In genomic region chr10:5284311-5285057, GRCh38 we compare ENCODE assay signal across 8 cellular contexts.
DNase-seq lines count a peak whose midpoint lies in the region; ATAC-seq lines count a peak whose summit lies in the region.

No MANE protein-coding gene starts in this region.

- ATAC-seq in activated naive CD8-positive, alpha-beta T cell treated with anti-CD3 and anti-CD28 coated beads, Interleukin-2, amount 50 U/mL, for 24 hours: no peak
- peak; percentile 82 for ATAC-seq in activated T-helper 17 cell treated with anti-CD3 and anti-CD28 coated beads, Interleukin-2, amount 50 U/mL, for 72 hours (replicated peaks)
- peak; percentile 37 to 52 for ATAC-seq in naive thymus-derived CD8-positive, alpha-beta T cell
- no peak for ATAC-seq in GM21737 (IDR thresholded peaks at IDR 0.05; ENCODE audit: unreplicated experiment)

- H3K36me3 Mint-ChIP-seq in activated naive CD8-positive, alpha-beta T cell: peaks cover 2% of the 10 kb centered on the region
- H3K36me3 Mint-ChIP-seq in activated naive CD8-positive, alpha-beta T cell treated with anti-CD3 and anti-CD28 coated beads, Interleukin-2, amount 50 U/mL, for 24 hours (ENCODE audit: low read depth): no peaks in the 10 kb centered on the region
- H3K36me3 Mint-ChIP-seq in activated T-helper 17 cell treated with anti-CD3 and anti-CD28 coated beads, Interleukin-2, amount 50 U/mL, for 72 hours (ENCODE audit: low read depth): peaks cover 28% of the 10 kb centered on the region
- no peaks in the 10 kb centered on the region for H3K36me3 Mint-ChIP-seq in naive thymus-derived CD8-positive, alpha-beta T cell

- no peak for DNase-seq in activated naive CD8-positive, alpha-beta T cell treated with anti-CD3 and anti-CD28 coated beads, Interleukin-2, amount 50 U/mL, for 24 hours
- DNase-seq in HT1080 (ENCODE audit: low read depth): peak; percentile 64
- peak in 1 of 10 donors; percentile 63 for DNase-seq in naive thymus-derived CD8-positive, alpha-beta T cell
- no peak for DNase-seq in NCI-H2029 (lab: John Stamatoyannopoulos, UW)
- no peak for DNase-seq in NCI-H1930 (lab: John Stamatoyannopoulos, UW)

- H3K4me1 Mint-ChIP-seq in activated naive CD8-positive, alpha-beta T cell (ENCODE audit: low read depth): peaks cover 22% of the 10 kb centered on the region
- H3K4me1 Mint-ChIP-seq in activated naive CD8-positive, alpha-beta T cell treated with anti-CD3 and anti-CD28 coated beads, Interleukin-2, amount 50 U/mL, for 24 hours: peaks cover 3% of the 10 kb centered on the region
- peaks cover 16% of the 10 kb centered on the region for H3K4me1 Mint-ChIP-seq in activated T-helper 17 cell treated with anti-CD3 and anti-CD28 coated beads, Interleukin-2, amount 50 U/mL, for 72 hours
- H3K4me1 Mint-ChIP-seq in naive thymus-derived CD8-positive, alpha-beta T cell: peaks cover 7 to 19% (median 13%) of the 10 kb centered on the region in 4 donors

- no peaks in the 10 kb centered on the region for H3K9me3 Mint-ChIP-seq in activated naive CD8-positive, alpha-beta T cell (ENCODE audit: low read depth)
- H3K9me3 Mint-ChIP-seq in activated naive CD8-positive, alpha-beta T cell treated with anti-CD3 and anti-CD28 coated beads, Interleukin-2, amount 50 U/mL, for 24 hours: no peaks in the 10 kb centered on the region
- no peaks in the 10 kb centered on the region for H3K9me3 Mint-ChIP-seq in activated T-helper 17 cell treated with anti-CD3 and anti-CD28 coated beads, Interleukin-2, amount 50 U/mL, for 72 hours
- peaks cover 0 to 3% (median 0%) of the 10 kb centered on the region in 9 donors for H3K9me3 Mint-ChIP-seq in naive thymus-derived CD8-positive, alpha-beta T cell

- POLR2A ChIA-PET in naive thymus-derived CD8-positive, alpha-beta T cell (lab: Charles Lee): no interaction called here

- peaks cover 2% of the 10 kb centered on the region for H3K27me3 Mint-ChIP-seq in activated naive CD8-positive, alpha-beta T cell
- H3K27me3 Mint-ChIP-seq in activated naive CD8-positive, alpha-beta T cell treated with anti-CD3 and anti-CD28 coated beads, Interleukin-2, amount 50 U/mL, for 24 hours: peaks cover 17% of the 10 kb centered on the region
- no peaks in the 10 kb centered on the region for H3K27me3 Mint-ChIP-seq in activated T-helper 17 cell treated with anti-CD3 and anti-CD28 coated beads, Interleukin-2, amount 50 U/mL, for 72 hours
- peaks cover 0 to 18% (median 4%) of the 10 kb centered on the region in 5 donors for H3K27me3 Mint-ChIP-seq in naive thymus-derived CD8-positive, alpha-beta T cell

- H3K27ac Mint-ChIP-seq in activated naive CD8-positive, alpha-beta T cell: peak overlapping the region; percentile 89
- H3K27ac Mint-ChIP-seq in activated naive CD8-positive, alpha-beta T cell treated with anti-CD3 and anti-CD28 coated beads, Interleukin-2, amount 50 U/mL, for 24 hours: no peak overlapping the region
- peak overlapping the region; percentile 70 for H3K27ac Mint-ChIP-seq in activated T-helper 17 cell treated with anti-CD3 and anti-CD28 coated beads, Interleukin-2, amount 50 U/mL, for 72 hours
- peak overlapping the region in 6 of 10 donors; percentile 1 to 78 (median 40) for H3K27ac Mint-ChIP-seq in naive thymus-derived CD8-positive, alpha-beta T cell

- no peak overlapping the region for H3K4me3 Mint-ChIP-seq in activated naive CD8-positive, alpha-beta T cell
- H3K4me3 Mint-ChIP-seq in activated naive CD8-positive, alpha-beta T cell treated with anti-CD3 and anti-CD28 coated beads, Interleukin-2, amount 50 U/mL, for 24 hours: no peak overlapping the region
- H3K4me3 Mint-ChIP-seq in activated T-helper 17 cell treated with anti-CD3 and anti-CD28 coated beads, Interleukin-2, amount 50 U/mL, for 72 hours: peak overlapping the region; percentile 60
- peak overlapping the region in 3 of 10 donors; percentile 16 to 26 (median 25) for H3K4me3 Mint-ChIP-seq in naive thymus-derived CD8-positive, alpha-beta T cell

Comparison
In these comparisons a context has a peak if more than half of its experiments do, and no peak if none do; other contexts are left out.
1. ATAC-seq: peak in activated T-helper 17 cell treated with anti-CD3 and anti-CD28 coated beads, Interleukin-2, amount 50 U/mL, for 72 hours (single experiment) and naive thymus-derived CD8-positive, alpha-beta T cell (2 of 2); none in activated naive CD8-positive, alpha-beta T cell treated with anti-CD3 and anti-CD28 coated beads, Interleukin-2, amount 50 U/mL, for 24 hours (single experiment) and GM21737 (single experiment).